In genomic region chr6:26457407-26457795, GRCh38 we compare ENCODE assay signal across 9 cellular contexts. TPM values are rescaled to one million over a fixed set of nuclear protein-coding genes. Genes with fewer than 3 reads are reported as not detected.
DNase-seq lines count a peak whose midpoint lies in the region; ATAC-seq lines count a peak whose summit lies in the region.
"Had no signal": no experiment of that assay in that cellular context is flagged by ENCODE, and none has a peak within 500 bp of the region (broad histone marks: within the 10 kb centered on the region; RNA-seq: fewer than 3 reads in every experiment).

No MANE protein-coding gene starts in this region.

- peak overlapping the region; percentile 93 for H3K27ac Mint-ChIP-seq in activated naive CD8-positive, alpha-beta T cell treated with anti-CD3 and anti-CD28 coated beads, Interleukin-2, amount 10 ng/mL, durations not matched to agents 7 days and 5 days
- peak overlapping the region; percentile 97 for H3K27ac Mint-ChIP-seq in stimulated activated effector memory CD8-positive, alpha-beta T cell treated with anti-CD3 and anti-CD28 coated beads, Interleukin-12 subunit alpha, Interleukin-12 subunit beta, amount 100 ng/mL, for 72 hours

- H3K4me3 ChIP-seq in BLaER1 treated with 17β-estradiol and CSF1 and Interleukin-3, amounts not matched to agents 10 nM and 100 nM: peak overlapping the region; percentile 78 to 91 (median 82)
- peak overlapping the region; percentile 92 for H3K4me3 ChIP-seq in iPS-20b (ENCODE audit: low read length)

- no peaks in the 10 kb centered on the region for H3K27me3 Mint-ChIP-seq in activated naive CD8-positive, alpha-beta T cell treated with anti-CD3 and anti-CD28 coated beads, Interleukin-2, amount 10 ng/mL, durations not matched to agents 7 days and 5 days

- H3K9me3 ChIP-seq in BLaER1 treated with 17β-estradiol and CSF1 and Interleukin-3, amounts not matched to agents 10 nM and 100 nM (replicated peaks in 1 of 11): no peaks in the 10 kb centered on the region
- no peaks in the 10 kb centered on the region for H3K9me3 ChIP-seq in iPS-20b (ENCODE audit: insufficient read depth, low read depth, low read length)

- H3K27ac ChIP-seq in BLaER1 treated with 17β-estradiol and CSF1 and Interleukin-3, amounts not matched to agents 10 nM and 100 nM: peak overlapping the region; percentile 86 to 98 (median 95); a peak in 21 of 22 replicates
- peak overlapping the region; percentile 92 for H3K27ac ChIP-seq in iPS-20b (ENCODE audit: low read length)

- H3K27me3 ChIP-seq in BLaER1 treated with 17β-estradiol and CSF1 and Interleukin-3, amounts not matched to agents 10 nM and 100 nM: no peaks in the 10 kb centered on the region
- H3K27me3 ChIP-seq in iPS-20b (ENCODE audit: insufficient read depth, low read length): no peaks in the 10 kb centered on the region

- peak overlapping the region; percentile 96 for H3K4me3 Mint-ChIP-seq in activated naive CD8-positive, alpha-beta T cell treated with anti-CD3 and anti-CD28 coated beads, Interleukin-2, amount 10 ng/mL, durations not matched to agents 7 days and 5 days
- peak overlapping the region; percentile 97 for H3K4me3 Mint-ChIP-seq in stimulated activated effector memory CD8-positive, alpha-beta T cell treated with anti-CD3 and anti-CD28 coated beads, Interleukin-12 subunit alpha, Interleukin-12 subunit beta, amount 100 ng/mL, for 72 hours

- H3K9ac ChIP-seq in BLaER1 treated with 17β-estradiol and CSF1 and Interleukin-3, amounts not matched to agents 10 nM and 100 nM: peak overlapping the region; percentile 88 to 98 (median 94); a peak in 21 of 22 replicates
- peak overlapping the region; percentile 94 for H3K9ac ChIP-seq in iPS-20b (ENCODE audit: low read depth, low read length)

- peaks cover 41% of the 10 kb centered on the region for H3K4me1 Mint-ChIP-seq in activated naive CD8-positive, alpha-beta T cell treated with anti-CD3 and anti-CD28 coated beads, Interleukin-2, amount 10 ng/mL, durations not matched to agents 7 days and 5 days
- peaks cover 54% of the 10 kb centered on the region for H3K4me1 Mint-ChIP-seq in stimulated activated effector memory CD8-positive, alpha-beta T cell treated with anti-CD3 and anti-CD28 coated beads, Interleukin-12 subunit alpha, Interleukin-12 subunit beta, amount 100 ng/mL, for 72 hours

- H3K4me1 ChIP-seq in BLaER1 treated with 17β-estradiol and CSF1 and Interleukin-3, amounts not matched to agents 10 nM and 100 nM: peaks cover 61 to 84% (median 74%) of the 10 kb centered on the region in 10 experiments
- H3K4me1 ChIP-seq in iPS-20b (ENCODE audit: insufficient read depth, low read length): peaks cover 6% of the 10 kb centered on the region; the same call in 1 of the 2 replicates

- peak overlapping the region; percentile 81 to 98 (median 91) for H3K4me2 ChIP-seq in BLaER1 treated with 17β-estradiol and CSF1 and Interleukin-3, amounts not matched to agents 10 nM and 100 nM

- POLR2A ChIA-PET in activated naive CD8-positive, alpha-beta T cell treated with anti-CD3 and anti-CD28 coated beads, Interleukin-2, amount 10 ng/mL, durations not matched to agents 7 days and 5 days (lab: Charles Lee): interaction anchor here (1.2 kb wide), 1 partner anchor 17 kb away, joined by 10 read pairs; no protein-coding TSS in a partner anchor

- H4K20me1 ChIP-seq in BLaER1 treated with 17β-estradiol and CSF1 and Interleukin-3, amounts not matched to agents 10 nM and 100 nM: peaks cover 0 to 35% (median 25%) of the 10 kb centered on the region in 11 experiments; a peak in 13 of 22 replicates

- DNase-seq in activated naive CD8-positive, alpha-beta T cell treated with anti-CD3 and anti-CD28 coated beads, Interleukin-2, amount 10 ng/mL, durations not matched to agents 7 days and 5 days: no peak
- DNase-seq in stimulated activated effector memory CD8-positive, alpha-beta T cell treated with anti-CD3 and anti-CD28 coated beads, Interleukin-12 subunit alpha, Interleukin-12 subunit beta, amount 100 ng/mL, for 72 hours (ENCODE audit: low spot score in 2 of 2): peak in 1 of 2 donors; percentile 68
- no peak for DNase-seq in NCI-H446 treated with DMSO at 0.1 percent for 48 hours (lab: John Stamatoyannopoulos, UW)
- DNase-seq in epidermal melanocyte (ENCODE audit: insufficient read length, low spot score): no peak

- no peaks in the 10 kb centered on the region for H3K9me3 Mint-ChIP-seq in activated naive CD8-positive, alpha-beta T cell treated with anti-CD3 and anti-CD28 coated beads, Interleukin-2, amount 10 ng/mL, durations not matched to agents 7 days and 5 days
- H3K9me3 Mint-ChIP-seq in stimulated activated effector memory CD8-positive, alpha-beta T cell treated with anti-CD3 and anti-CD28 coated beads, Interleukin-12 subunit alpha, Interleukin-12 subunit beta, amount 100 ng/mL, for 72 hours: no peaks in the 10 kb centered on the region

- ATAC-seq in GM19438 (IDR thresholded peaks at IDR 0.05; ENCODE audit: low read depth, unreplicated experiment) (peak; percentile 21), HG03469 (IDR thresholded peaks at IDR 0.05; ENCODE audit: unreplicated experiment) (peak; percentile 9)
- peak; percentile 12 for ATAC-seq in activated naive CD8-positive, alpha-beta T cell treated with anti-CD3 and anti-CD28 coated beads, Interleukin-2, amount 10 ng/mL, durations not matched to agents 7 days and 5 days (ENCODE audit: low read depth)
- ATAC-seq in stimulated activated effector memory CD8-positive, alpha-beta T cell treated with anti-CD3 and anti-CD28 coated beads, Interleukin-12 subunit alpha, Interleukin-12 subunit beta, amount 100 ng/mL, for 72 hours: peak; percentile 36

- H3K36me3 ChIP-seq in BLaER1 treated with 17β-estradiol and CSF1 and Interleukin-3, amounts not matched to agents 10 nM and 100 nM: peaks cover 31 to 36% (median 35%) of the 10 kb centered on the region in 11 experiments
- H3K36me3 ChIP-seq in iPS-20b (ENCODE audit: insufficient read depth, low read depth, low read length): peaks cover 29% of the 10 kb centered on the region

- H3K36me3 Mint-ChIP-seq in activated naive CD8-positive, alpha-beta T cell treated with anti-CD3 and anti-CD28 coated beads, Interleukin-2, amount 10 ng/mL, durations not matched to agents 7 days and 5 days: peaks cover 29% of the 10 kb centered on the region
- H3K36me3 Mint-ChIP-seq in stimulated activated effector memory CD8-positive, alpha-beta T cell treated with anti-CD3 and anti-CD28 coated beads, Interleukin-12 subunit alpha, Interleukin-12 subunit beta, amount 100 ng/mL, for 72 hours: peaks cover 50% of the 10 kb centered on the region

RNA-seq across cellular contexts. Expression of gene BTN2A1, which starts 0.4 kb away (rescaled TPM):
- 10 to 100 TPM; 45.2 to 46.7 TPM for total RNA-seq in activated naive CD8-positive, alpha-beta T cell treated with anti-CD3 and anti-CD28 coated beads, Interleukin-2, amount 10 ng/mL, durations not matched to agents 7 days and 5 days

RNA-seq across cellular contexts. Expression of gene BTN3A3, which starts 17.1 kb away (rescaled TPM):
- 100 to 1,000 TPM; 117 to 126 TPM for total RNA-seq in activated naive CD8-positive, alpha-beta T cell treated with anti-CD3 and anti-CD28 coated beads, Interleukin-2, amount 10 ng/mL, durations not matched to agents 7 days and 5 days

RNA-seq across cellular contexts. Expression of gene BTN1A1, which starts 42.7 kb away (rescaled TPM):
- total RNA-seq in activated naive CD8-positive, alpha-beta T cell treated with anti-CD3 and anti-CD28 coated beads, Interleukin-2, amount 10 ng/mL, durations not matched to agents 7 days and 5 days: under 1 TPM in 1 of 2 experiments, not detected in 1; 0.11 TPM
- total RNA-seq: LHCN-M2 had no signal

RNA-seq across cellular contexts. Expression of gene BTN3A1, which starts 55.3 kb away (rescaled TPM):
- 100 to 1,000 TPM; 143 to 154 TPM for total RNA-seq in activated naive CD8-positive, alpha-beta T cell treated with anti-CD3 and anti-CD28 coated beads, Interleukin-2, amount 10 ng/mL, durations not matched to agents 7 days and 5 days
